In genomic region chr14:20989787-20990600, GRCh38 we compare ENCODE assay signal across 8 cellular contexts. TPM values are rescaled to one million over a fixed set of nuclear protein-coding genes. Genes with fewer than 3 reads are reported as not detected.
DNase-seq lines count a peak whose midpoint lies in the region; ATAC-seq and TF ChIP-seq lines count a peak whose summit lies in the region.

Gene METTL17 (plus strand): TSS chr14:20989980. CDS start chr14:20990003, 23 bp downstream.

- DNase-seq in Caki2 (ENCODE audit: low read depth) (peak; percentile 87), HT1080 (ENCODE audit: low read depth) (peak; percentile 96), NT2/D1 (ENCODE audit: low read depth, low spot score) (peak; percentile 83), endodermal cell (peak; percentile 96), mesendoderm (peak; percentile 99)
- peak; percentile 95 for DNase-seq in activated CD8-positive, alpha-beta memory T cell treated with anti-CD3 and anti-CD28 coated beads, Interleukin-2, amount 10 ng/mL, durations not matched to agents 7 days and 5 days
- DNase-seq in stimulated activated CD8-positive, alpha-beta memory T cell treated with anti-CD3 and anti-CD28 coated beads, Interleukin-15, amount 100 ng/mL, for 1 hour (ENCODE audit: low read depth) = peak; percentile 62

- peaks cover 27% of the 10 kb centered on the region for H3K36me3 Mint-ChIP-seq in activated CD8-positive, alpha-beta memory T cell treated with anti-CD3 and anti-CD28 coated beads, Interleukin-2, amount 10 ng/mL, durations not matched to agents 7 days and 5 days
- H3K36me3 Mint-ChIP-seq in endodermal cell (ENCODE audit: low read depth) = peaks cover 29% of the 10 kb centered on the region

- H3K4me2 ChIP-seq in mesendoderm (ENCODE audit: low read length) = peak within 1 kb of the TSS; percentile 53

- H2BK15ac ChIP-seq in mesendoderm (replicated peaks; ENCODE audit: low read depth) = no peak within 1 kb of the TSS

- no peak within 1 kb of the TSS for H4K5ac ChIP-seq in mesendoderm (ENCODE audit: low read length)

- no peak within 1 kb of the TSS for H3K23ac ChIP-seq in mesendoderm (ENCODE audit: low read length)

- peak within 1 kb of the TSS; percentile 93 for H3K4ac ChIP-seq in mesendoderm (ENCODE audit: low read depth, low read length)

- H3K56ac ChIP-seq in mesendoderm (ENCODE audit: low read length) = peak within 1 kb of the TSS; percentile 85

- H3K9me3 Mint-ChIP-seq in activated CD8-positive, alpha-beta memory T cell treated with anti-CD3 and anti-CD28 coated beads, Interleukin-2, amount 10 ng/mL, durations not matched to agents 7 days and 5 days (ENCODE audit: low read depth) = no peaks in the 10 kb centered on the region
- H3K9me3 Mint-ChIP-seq in endodermal cell = no peaks in the 10 kb centered on the region

- H3K79me2 ChIP-seq in mesendoderm (ENCODE audit: control insufficient read depth, insufficient read depth, low read length) = peaks cover 10% of the 10 kb centered on the region

- H3K4me3 ChIP-seq in NT2/D1 (ENCODE audit: insufficient read length, low read depth) = peak within 1 kb of the TSS; percentile 86
- peak within 1 kb of the TSS; percentile 96 for H3K4me3 ChIP-seq in endodermal cell (ENCODE audit: low read length)
- H3K4me3 ChIP-seq in mesendoderm (ENCODE audit: low read length) = peak within 1 kb of the TSS; percentile 61

- H3K27ac ChIP-seq in endodermal cell (ENCODE audit: low read depth, low read length) = peak within 1 kb of the TSS; percentile 64
- H3K27ac ChIP-seq in mesendoderm (ENCODE audit: low read depth, low read length) = peak within 1 kb of the TSS; percentile 78

- H3K4me1 Mint-ChIP-seq in activated CD8-positive, alpha-beta memory T cell treated with anti-CD3 and anti-CD28 coated beads, Interleukin-2, amount 10 ng/mL, durations not matched to agents 7 days and 5 days = peaks cover 47% of the 10 kb centered on the region
- H3K4me1 Mint-ChIP-seq in endodermal cell = peaks cover 4% of the 10 kb centered on the region

- H3K79me1 ChIP-seq in mesendoderm (ENCODE audit: low read length) = peaks cover 7% of the 10 kb centered on the region

- H3K9ac ChIP-seq in NT2/D1 (ENCODE audit: insufficient read length, low read depth) (peak within 1 kb of the TSS; percentile 91), endodermal cell (ENCODE audit: extremely low read depth, low read length, poor library complexity, severe bottlenecking) (peak within 1 kb of the TSS; percentile 64), mesendoderm (ENCODE audit: low read length) (peak within 1 kb of the TSS; percentile 70)

- H2AK5ac ChIP-seq in mesendoderm (ENCODE audit: low read length) = peak within 1 kb of the TSS; percentile 66

- TF ChIP-seq CTCF in endodermal cell (conservative IDR thresholded peaks at IDR 0.05) = peak; percentile 77

- peak; percentile 90 for ATAC-seq in GM21360 (IDR thresholded peaks at IDR 0.05; ENCODE audit: unreplicated experiment)
- ATAC-seq in activated CD8-positive, alpha-beta memory T cell treated with anti-CD3 and anti-CD28 coated beads, Interleukin-2, amount 10 ng/mL, durations not matched to agents 7 days and 5 days = peak; percentile 97

- peak within 1 kb of the TSS; percentile 91 for H3K4me3 Mint-ChIP-seq in activated CD8-positive, alpha-beta memory T cell treated with anti-CD3 and anti-CD28 coated beads, Interleukin-2, amount 10 ng/mL, durations not matched to agents 7 days and 5 days
- peak within 1 kb of the TSS; percentile 87 for H3K4me3 Mint-ChIP-seq in endodermal cell

- WGBS in endodermal cell (ENCODE audit: insufficient coverage in 1 of 2, insufficient read length in 1 of 2), 2 experiments = 0 to 1% methylated on average over 32 to 42 of the region's 42 CpGs
- no CpG with 5 or more reads among the region's 42 CpGs for WGBS in mesendoderm (ENCODE audit: extremely low coverage, insufficient coverage, low lambda C conversion rate)

- CTCF ChIA-PET in activated CD8-positive, alpha-beta memory T cell treated with anti-CD3 and anti-CD28 coated beads, Interleukin-2, amount 10 ng/mL, durations not matched to agents 7 days and 5 days (lab: Charles Lee) = interaction anchor here (1.2 to 2.9 kb wide), 2 partner anchors 18 to 102 kb away, joined by 4 to 27 read pairs; no protein-coding TSS in a partner anchor

- H3K18ac ChIP-seq in mesendoderm (ENCODE audit: low read length) = no peak within 1 kb of the TSS

- H4K8ac ChIP-seq in mesendoderm (ENCODE audit: low read depth, low read length) = peak within 1 kb of the TSS; percentile 7

- H3K27ac Mint-ChIP-seq in activated CD8-positive, alpha-beta memory T cell treated with anti-CD3 and anti-CD28 coated beads, Interleukin-2, amount 10 ng/mL, durations not matched to agents 7 days and 5 days = peak within 1 kb of the TSS; percentile 85
- peak within 1 kb of the TSS; percentile 12 for H3K27ac Mint-ChIP-seq in endodermal cell

- peak within 1 kb of the TSS; percentile 1 for H2BK5ac ChIP-seq in mesendoderm (ENCODE audit: low read length)

- peaks cover 36% of the 10 kb centered on the region for H3K36me3 ChIP-seq in NT2/D1 (ENCODE audit: insufficient read depth, insufficient read length, low read length)
- H3K36me3 ChIP-seq in endodermal cell (ENCODE audit: control insufficient read depth, insufficient read depth, low read length) = peaks cover 37% of the 10 kb centered on the region
- H3K36me3 ChIP-seq in mesendoderm (ENCODE audit: control insufficient read depth, insufficient read depth, low read length) = peaks cover 4% of the 10 kb centered on the region

- H3K4me1 ChIP-seq in NT2/D1 (ENCODE audit: insufficient read depth, insufficient read length) (no peaks in the 10 kb centered on the region), endodermal cell (ENCODE audit: control insufficient read depth, insufficient read depth, low read length) (no peaks in the 10 kb centered on the region), mesendoderm (ENCODE audit: control insufficient read depth, low read depth, low read length) (peaks cover 5% of the 10 kb centered on the region)

- H3K9me3 ChIP-seq in NT2/D1 (ENCODE audit: insufficient read depth, low read length) = no peaks in the 10 kb centered on the region
- H3K9me3 ChIP-seq in endodermal cell (ENCODE audit: control insufficient read depth, low read length) = no peaks in the 10 kb centered on the region

- H2BK120ac ChIP-seq in mesendoderm (ENCODE audit: low read depth, low read length) = no peak within 1 kb of the TSS

- H3K27me3 Mint-ChIP-seq in activated CD8-positive, alpha-beta memory T cell treated with anti-CD3 and anti-CD28 coated beads, Interleukin-2, amount 10 ng/mL, durations not matched to agents 7 days and 5 days = peaks cover 1% of the 10 kb centered on the region
- peaks cover 8% of the 10 kb centered on the region for H3K27me3 Mint-ChIP-seq in endodermal cell (ENCODE audit: insufficient read depth)

- in situ Hi-C loops in Caki2 (cut with HindIII; ENCODE audit: low pct_unique_long_range_greater_than_20kb, low sequenced_read_pairs) = no loop called here

- H3K27me3 ChIP-seq in NT2/D1 (ENCODE audit: insufficient read depth, insufficient read length) = no peaks in the 10 kb centered on the region
- H3K27me3 ChIP-seq in endodermal cell (ENCODE audit: control insufficient read depth, insufficient read depth, low read length, poor library complexity, severe bottlenecking) = peaks cover 5% of the 10 kb centered on the region
- H3K27me3 ChIP-seq in mesendoderm (ENCODE audit: insufficient read depth, low read length, poor library complexity) = no peaks in the 10 kb centered on the region

RNA-seq across cellular contexts. Expression of gene METTL17, which starts in this region (rescaled TPM):
- total RNA-seq in Caki2 (2014; rRNA removed; shearing (Covaris generic); ENCODE audit: low replicate concordance) = 82.5 and 93.9 TPM in 2 replicates
- 100 and 101 TPM in 2 replicates for total RNA-seq in HT1080 (2014; rRNA removed; shearing (Covaris generic))
- polyA plus RNA-seq in HT1080 (2015; cell fraction: cytosol; rRNA removed) = 81.4 and 92.1 TPM in 2 replicates
- polyA plus RNA-seq in HT1080 (2015; cell fraction: nucleus; rRNA removed) = 484 and 486 TPM in 2 replicates
- total RNA-seq in activated CD8-positive, alpha-beta memory T cell treated with anti-CD3 and anti-CD28 coated beads, Interleukin-2, amount 10 ng/mL, durations not matched to agents 7 days and 5 days = 100 to 1,000 TPM; 102 to 111 TPM
- total RNA-seq in endodermal cell = 10 to 100 TPM; 65.1 to 80.2 TPM
- 103 TPM for polyA plus RNA-seq in endodermal cell (2013, experiment 1 of 2)
- 90.0 TPM for polyA plus RNA-seq in endodermal cell (2013, experiment 2 of 2)
- 74.8 TPM for polyA plus RNA-seq in mesendoderm (2013, experiment 1 of 2)
- 69.2 TPM for polyA plus RNA-seq in mesendoderm (2013, experiment 2 of 2)

Comparison
In these comparisons a context has a peak if more than half of its experiments do, and no peak if none do; other contexts are left out.
1. Peak in every context shown above with its lines: DNase-seq, ATAC-seq, H3K4me3 ChIP-seq and H3K27ac ChIP-seq.